ENCODE assay signal across 9 cellular contexts in genomic region chr20:32537657-32538525, GRCh38. TPM values are rescaled to one million over a fixed set of nuclear protein-coding genes. Genes with fewer than 3 reads are reported as not detected.
DNase-seq lines count a peak whose midpoint lies in the region; ATAC-seq and TF ChIP-seq lines count a peak whose summit lies in the region.
"Had no signal": no experiment of that assay in that cellular context is flagged by ENCODE, and none has a peak within 500 bp of the region (broad histone marks: within the 10 kb centered on the region; RNA-seq: fewer than 3 reads in every experiment).

No MANE protein-coding gene starts in this region.

- H3K27me3 Mint-ChIP-seq in activated T-cell treated with anti-CD3 and anti-CD28 coated beads, Interleukin-2, amount 50 U/mL, for 4 hours (ENCODE audit: low read depth): no peaks in the 10 kb centered on the region

- peak overlapping the region; percentile 89 for H3K4me3 Mint-ChIP-seq in activated T-cell treated with anti-CD3 and anti-CD28 coated beads, Interleukin-2, amount 50 U/mL, for 4 hours

- no peak for TF ChIP-seq POLR2A in transverse colon (IDR thresholded peaks at IDR 0.05)

- H3K36me3 Mint-ChIP-seq in activated T-cell treated with anti-CD3 and anti-CD28 coated beads, Interleukin-2, amount 50 U/mL, for 4 hours (ENCODE audit: insufficient read depth): no peaks in the 10 kb centered on the region
- peaks cover 3 to 9% of the 10 kb centered on the region in 2 donors for H3K36me3 Mint-ChIP-seq in activated naive CD4-positive, alpha-beta T cell treated with anti-CD3 and anti-CD28 coated beads, Interleukin-2, amount 50 U/mL, for 72 hours

- H3K9me3 ChIP-seq in lower lobe of right lung (no peaks in the 10 kb centered on the region), transverse colon (no peaks in the 10 kb centered on the region)
- H3K9me3 ChIP-seq: body of pancreas had no signal

- no peaks in the 10 kb centered on the region for H3K9me3 Mint-ChIP-seq in activated T-cell treated with anti-CD3 and anti-CD28 coated beads, Interleukin-2, amount 50 U/mL, for 4 hours
- H3K9me3 Mint-ChIP-seq in activated naive CD4-positive, alpha-beta T cell treated with anti-CD3 and anti-CD28 coated beads, Interleukin-2, amount 50 U/mL, for 72 hours: no peaks in the 10 kb centered on the region

- ATAC-seq in activated T-cell treated with anti-CD3 and anti-CD28 coated beads, Interleukin-2, amount 50 U/mL, for 4 hours: no peak
- no peak for ATAC-seq in activated naive CD4-positive, alpha-beta T cell treated with anti-CD3 and anti-CD28 coated beads, Interleukin-2, amount 50 U/mL, for 72 hours
- no peak for ATAC-seq in lower lobe of right lung

- peaks cover 37% of the 10 kb centered on the region for H3K4me1 ChIP-seq in lower lobe of right lung
- peaks cover 15 to 39% (median 29%) of the 10 kb centered on the region in 4 donors for H3K4me1 ChIP-seq in transverse colon

- no peak for TF ChIP-seq EP300 in transverse colon (IDR thresholded peaks at IDR 0.05; ENCODE audit: low read depth)

- intact Hi-C loops in lower lobe of right lung (cut with DNase I): no loop called here
- intact Hi-C loops in transverse colon (cut with DNase I; ENCODE audit: low total_unique reads): loop anchor here (5.0 kb wide), 1 partner anchor 476 kb away; no protein-coding TSS in a partner anchor

- H3K27ac ChIP-seq in lower lobe of right lung: peak overlapping the region; percentile 68
- H3K27ac ChIP-seq in transverse colon: peak overlapping the region; percentile 55 to 72 (median 68)

- H3K36me3 ChIP-seq in lower lobe of right lung: no peaks in the 10 kb centered on the region
- no peaks in the 10 kb centered on the region for H3K36me3 ChIP-seq in transverse colon

- WGBS in transverse colon (ENCODE audit: low coverage in 1 of 2), 2 donors: 71% methylated on average over 17 of the region's 18 CpGs; no CpG with 5 or more reads in 1 of the 2 donors

- H3K4me1 Mint-ChIP-seq in activated T-cell treated with anti-CD3 and anti-CD28 coated beads, Interleukin-2, amount 50 U/mL, for 4 hours (ENCODE audit: low read depth): peaks cover 85% of the 10 kb centered on the region

- H3K27me3 ChIP-seq in lower lobe of right lung (ENCODE audit: low read depth): no peaks in the 10 kb centered on the region
- no peaks in the 10 kb centered on the region for H3K27me3 ChIP-seq in transverse colon
- H3K27me3 ChIP-seq: body of pancreas had no signal

- H3K27ac Mint-ChIP-seq in activated naive CD4-positive, alpha-beta T cell treated with anti-CD3 and anti-CD28 coated beads, Interleukin-2, amount 50 U/mL, for 72 hours: peak overlapping the region; percentile 93 to 95

- in situ Hi-C loops in transverse colon (cut with MboI; ENCODE audit: low pct_ligation_motif_present in 1 of 4, low pct_unique_long_range_greater_than_20kb in 1 of 4, low sequenced_read_pairs in 3 of 4): no loop called here

- no peak for DNase-seq in activated T-cell treated with anti-CD3 and anti-CD28 coated beads, Interleukin-2, amount 50 U/mL, for 4 hours
- DNase-seq in activated T-cell treated with anti-CD3 and anti-CD28 coated beads for 4 hours (no peak), lower lobe of right lung (no peak), transverse colon (no peak), D341Med (ENCODE audit: low spot score) (no peak), GM19238 (ENCODE audit: insufficient read length, low spot score) (no peak), activated gamma-delta T cell (lab: John Stamatoyannopoulos, UW) (no peak)
- no peak for DNase-seq in activated naive CD4-positive, alpha-beta T cell treated with anti-CD3 and anti-CD28 coated beads, Interleukin-2, amount 50 U/mL, for 72 hours (ENCODE audit: low spot score in 2 of 2)

- H3K4me3 ChIP-seq in lower lobe of right lung (peak overlapping the region; percentile 56), transverse colon (peak overlapping the region in 1 of 4 donors; percentile 2)

- TF ChIP-seq CTCF in lower lobe of right lung (IDR thresholded peaks at IDR 0.05) (no peak), transverse colon (IDR thresholded peaks at IDR 0.05) (no peak)

RNA-seq across cellular contexts. Expression of gene NOL4L, which starts 47.2 kb away (rescaled TPM):
- total RNA-seq in activated T-cell treated with anti-CD3 and anti-CD28 coated beads, Interleukin-2, amount 50 U/mL, for 4 hours: 1 to 10 TPM; 5.6 to 8.0 (median 6.3) TPM
- total RNA-seq in activated naive CD4-positive, alpha-beta T cell treated with anti-CD3 and anti-CD28 coated beads, Interleukin-2, amount 50 U/mL, for 72 hours: 10 to 100 TPM; 21.2 to 30.7 TPM
- total RNA-seq in lower lobe of right lung: 14.3 TPM
- total RNA-seq in transverse colon: 100 to 1,000 TPM in 1 of 4 donors, 10 to 100 TPM in 3; 45.6 to 105 (median 85.9) TPM
